In genomic region chr5:88045146-88045545, GRCh38 we compare ENCODE assay signal across 15 cellular contexts.
DNase-seq lines count a peak whose midpoint lies in the region; TF ChIP-seq lines count a peak whose summit lies in the region.
"Had no signal": no experiment of that assay in that cellular context is flagged by ENCODE, and none has a peak within 500 bp of the region (broad histone marks: within the 10 kb centered on the region; RNA-seq: fewer than 3 reads in every experiment).

No MANE protein-coding gene starts in this region.

- in situ Hi-C loops in G401 (cut with HindIII; ENCODE audit: low sequenced_read_pairs), result no loop called here

- H3K27ac Mint-ChIP-seq in glutamatergic neuron (ENCODE audit: unreplicated experiment), result no peak overlapping the region
- H3K27ac Mint-ChIP-seq: B cell; CD8-positive, alpha-beta T cell had no signal

- H3K36me3 Mint-ChIP-seq in glutamatergic neuron (ENCODE audit: unreplicated experiment), result no peaks in the 10 kb centered on the region
- H3K36me3 Mint-ChIP-seq: CD8-positive, alpha-beta T cell had no signal

- H3K9me3 Mint-ChIP-seq in glutamatergic neuron (ENCODE audit: unreplicated experiment), result no peaks in the 10 kb centered on the region
- H3K9me3 Mint-ChIP-seq: CD8-positive, alpha-beta T cell had no signal

- peak; percentile 5 for DNase-seq in G401 (ENCODE audit: low spot score)
- peak; percentile 12 for DNase-seq in cerebellar cortex (ENCODE audit: low spot score)
- peak; percentile 68 for DNase-seq in medulla oblongata (ENCODE audit: extremely low spot score)
- DNase-seq in putamen (ENCODE audit: low spot score), result peak; percentile 47
- no peak for DNase-seq in HUDEP-2 (lab: John Stamatoyannopoulos, UW; ENCODE audit: unreplicated experiment in 76 of 76)
- DNase-seq in NCI-H748 (lab: John Stamatoyannopoulos, UW; ENCODE audit: unreplicated experiment), result no peak
- DNase-seq in glutamatergic neuron, result no peak
- no peak for DNase-seq in GM19238 (ENCODE audit: insufficient read length, low spot score)
- DNase-seq: 8988T; Calu3; CD8-positive, alpha-beta T cell; DMS79 treated with DMSO at 0.1 percent for 48 hours; GM23248; IMR-90 had no signal

- peaks cover under 1% of the 10 kb centered on the region for H3K27me3 Mint-ChIP-seq in glutamatergic neuron (ENCODE audit: unreplicated experiment)
- H3K27me3 Mint-ChIP-seq: B cell had no signal

- no peak overlapping the region for H3K4me3 Mint-ChIP-seq in glutamatergic neuron (ENCODE audit: unreplicated experiment)
- H3K4me3 Mint-ChIP-seq: B cell; CD8-positive, alpha-beta T cell had no signal

- H3K4me1 Mint-ChIP-seq in glutamatergic neuron (ENCODE audit: low read depth, unreplicated experiment), result no peaks in the 10 kb centered on the region
- H3K4me1 Mint-ChIP-seq: B cell had no signal

- TF ChIP-seq CTCF in glutamatergic neuron (IDR thresholded peaks at IDR 0.05; ENCODE audit: partially characterized antibody, unreplicated experiment), result no peak

Comparison
In these comparisons a context has a peak if more than half of its experiments do, and no peak if none do; other contexts are left out.
1. DNase-seq: peak in G401 (single experiment), cerebellar cortex (single experiment), medulla oblongata (single experiment) and putamen (single experiment); none in HUDEP-2 (0 of 76), NCI-H748 (single experiment), glutamatergic neuron (single experiment) and GM19238 (single experiment).